Comparison of ENCODE assay signal across 30 cellular contexts in the genomic region with DNA sequence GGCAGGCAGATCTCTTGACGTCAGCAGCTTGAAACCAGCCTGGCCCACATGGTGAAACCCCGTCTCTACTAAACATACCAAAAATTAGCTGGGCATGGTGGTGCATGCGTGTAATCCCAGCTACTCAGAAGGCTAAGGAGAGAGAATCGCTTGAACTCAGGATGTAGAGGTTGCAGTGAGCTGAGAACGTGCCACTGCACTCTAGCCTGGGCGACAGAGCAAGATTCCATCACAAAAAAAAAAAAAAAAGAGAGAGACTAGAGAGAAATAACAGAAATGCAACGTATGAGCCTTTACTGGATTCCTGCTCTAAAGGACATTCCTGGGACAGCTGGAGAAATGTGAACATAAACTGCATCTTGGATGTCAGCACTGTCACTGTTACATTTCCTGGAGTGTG.
"Had no signal": no experiment of that assay in that cellular context is flagged by ENCODE, and none has a peak within 500 bp of the region (broad histone marks: within the 10 kb centered on the region; RNA-seq: fewer than 3 reads in every experiment).

No MANE protein-coding gene starts in this region.

- H3K4me3 Mint-ChIP-seq: dendritic cell treated with granulocyte-macrophage colony-stimulating factor and Interleukin-4, amounts not matched to agents 40 ng/mL and 50 ng/mL, for 4 days; memory B cell; natural killer cell; neural crest cell; stimulated activated naive CD8-positive, alpha-beta T cell treated with anti-CD3 and anti-CD28 coated beads, Interleukin-15, amount 100 ng/mL, for 72 hours; type B pancreatic cell had no signal

- H3K27ac ChIP-seq: colonic mucosa, esophagus squamous epithelium, heart right ventricle, left ventricle myocardium inferior, parathyroid adenoma, prostate gland, right atrium auricular region, suprapubic skin, uterus had no signal

- H3K9me3 ChIP-seq: colonic mucosa, esophagus squamous epithelium, heart right ventricle, left ventricle myocardium inferior, prostate gland, right atrium auricular region, suprapubic skin, uterus had no signal

- H3K36me3 Mint-ChIP-seq: natural killer cell, type B pancreatic cell had no signal

- H3K9ac ChIP-seq: parathyroid adenoma had no signal

- H3K4me3 ChIP-seq: colonic mucosa, esophagus squamous epithelium, heart right ventricle, left ventricle myocardium inferior, lung, prostate gland, right atrium auricular region, smooth muscle cell, suprapubic skin, uterus had no signal

- H3K4me1 Mint-ChIP-seq: memory B cell; natural killer cell; neural crest cell; stimulated activated naive CD8-positive, alpha-beta T cell treated with anti-CD3 and anti-CD28 coated beads, Interleukin-15, amount 100 ng/mL, for 72 hours had no signal

- H3K36me3 ChIP-seq: colonic mucosa, prostate gland, uterus had no signal

- FAIRE-seq: islet of Langerhans had no signal

- H3K27me3 ChIP-seq: colonic mucosa, esophagus squamous epithelium, heart right ventricle, right atrium auricular region, suprapubic skin, uterus had no signal

- H3K4me1 ChIP-seq: colonic mucosa, esophagus squamous epithelium, heart right ventricle, left ventricle myocardium inferior, parathyroid adenoma, prostate gland, right atrium auricular region, suprapubic skin, uterus had no signal

- H3K27me3 Mint-ChIP-seq: dendritic cell treated with granulocyte-macrophage colony-stimulating factor and Interleukin-4, amounts not matched to agents 40 ng/mL and 50 ng/mL, for 4 days; memory B cell; stimulated activated naive CD8-positive, alpha-beta T cell treated with anti-CD3 and anti-CD28 coated beads, Interleukin-15, amount 100 ng/mL, for 72 hours; type B pancreatic cell had no signal

- ATAC-seq: heart right ventricle; left cardiac atrium; natural killer cell; sciatic nerve; stimulated activated naive CD8-positive, alpha-beta T cell treated with anti-CD3 and anti-CD28 coated beads, Interleukin-15, amount 100 ng/mL, for 72 hours had no signal

- DNase-seq: colonic mucosa; effector CD8-positive, alpha-beta T cell; erythroblast; esophagus squamous epithelium; foreskin melanocyte; glutamatergic neuron; heart right ventricle; hippocampal formation; left cardiac atrium; left ventricle myocardium inferior; natural killer cell; stimulated activated CD4-positive, alpha-beta T cell treated with anti-CD3 and anti-CD28 coated beads, Interleukin-12 subunit alpha, Interleukin-12 subunit beta, amount 100 ng/mL, for 4 hours; stimulated activated CD4-positive, alpha-beta T cell treated with anti-CD3 and anti-CD28 coated beads, Interleukin-1b, Interleukin-23, amount 100 ng/mL, for 48 hours; stimulated activated CD4-positive, alpha-beta T cell treated with anti-CD3 and anti-CD28 coated beads, Interleukin-4, amount 100 ng/mL, for 1 hour; stimulated activated CD8-positive, alpha-beta memory T cell treated with anti-CD3 and anti-CD28 coated beads, Interleukin-4, amount 100 ng/mL, for 48 hours; stimulated activated naive CD4-positive, alpha-beta T cell; stimulated activated naive CD8-positive, alpha-beta T cell treated with anti-CD3 and anti-CD28 coated beads, Interleukin-15, amount 100 ng/mL, for 72 hours; uterus had no signal

- H3K9me3 Mint-ChIP-seq: dendritic cell treated with granulocyte-macrophage colony-stimulating factor and Interleukin-4, amounts not matched to agents 40 ng/mL and 50 ng/mL, for 4 days; memory B cell; natural killer cell; neural crest cell; stimulated activated naive CD8-positive, alpha-beta T cell treated with anti-CD3 and anti-CD28 coated beads, Interleukin-15, amount 100 ng/mL, for 72 hours; type B pancreatic cell had no signal

- H3K27ac Mint-ChIP-seq: dendritic cell treated with granulocyte-macrophage colony-stimulating factor and Interleukin-4, amounts not matched to agents 40 ng/mL and 50 ng/mL, for 4 days; memory B cell; natural killer cell; stimulated activated naive CD8-positive, alpha-beta T cell treated with anti-CD3 and anti-CD28 coated beads, Interleukin-15, amount 100 ng/mL, for 72 hours; type B pancreatic cell had no signal
